ENCODE assay signal across 13 cellular contexts in the genomic region with DNA sequence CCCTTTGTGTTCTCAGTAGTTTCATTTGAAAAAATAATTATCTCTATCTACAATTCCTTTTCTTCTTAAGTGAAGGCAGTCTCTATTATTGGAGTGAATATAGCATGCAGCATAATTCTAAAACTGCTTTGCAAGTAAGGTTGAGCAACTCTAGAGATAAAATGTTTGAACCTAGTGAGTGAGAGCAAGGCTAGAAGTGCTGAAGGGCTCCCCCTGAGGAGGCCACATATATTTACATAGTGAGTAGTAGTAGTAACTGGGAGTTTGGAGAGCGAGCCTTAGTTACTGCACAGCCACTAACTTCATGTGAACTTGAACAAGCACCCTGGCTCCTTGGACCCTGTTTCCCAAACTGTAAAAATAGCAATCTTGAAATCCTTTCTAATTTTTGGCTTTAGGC.
DNase-seq lines count a peak whose midpoint lies in the region; ATAC-seq and TF ChIP-seq lines count a peak whose summit lies in the region.
"Had no signal": no experiment of that assay in that cellular context is flagged by ENCODE, and none has a peak within 500 bp of the region (broad histone marks: within the 10 kb centered on the region; RNA-seq: fewer than 3 reads in every experiment).

No MANE protein-coding gene starts in this region.

- POLR2A ChIA-PET in AG04450 (lab: Yijun Ruan, JAX), result no interaction called here

- H3K9me3 ChIP-seq in AG04450 (ENCODE audit: control insufficient read depth, insufficient read depth, low read length), result no peaks in the 10 kb centered on the region
- H3K9me3 ChIP-seq: BLaER1 treated with 17β-estradiol and CSF1 and Interleukin-3, amounts not matched to agents 10 nM and 100 nM had no signal

- no peak overlapping the region for H3K27ac ChIP-seq in AG04450 (ENCODE audit: low read depth, low read length)
- H3K27ac ChIP-seq: BLaER1 treated with 17β-estradiol and CSF1 and Interleukin-3, amounts not matched to agents 10 nM and 100 nM; epithelial cell of prostate had no signal

- no peak overlapping the region for H3K27ac Mint-ChIP-seq in HFFc6
- no peak overlapping the region for H3K27ac Mint-ChIP-seq in natural killer cell treated with Interleukin-12 subunit alpha and Interleukin-12 subunit beta and Interleukin-15 and Interleukin-18, amount 100 ng/mL, for 72 hours
- H3K27ac Mint-ChIP-seq: activated naive CD4-positive, alpha-beta T cell treated with anti-CD3 and anti-CD28 coated beads for 36 hours had no signal

- H3K4me3 ChIP-seq in AG04450 (ENCODE audit: low read depth, low read length), result no peak overlapping the region
- H3K4me3 ChIP-seq: BLaER1 treated with 17β-estradiol and CSF1 and Interleukin-3, amounts not matched to agents 10 nM and 100 nM had no signal

- no peak overlapping the region for H3K4me3 Mint-ChIP-seq in HFFc6
- no peak overlapping the region for H3K4me3 Mint-ChIP-seq in natural killer cell treated with Interleukin-12 subunit alpha and Interleukin-12 subunit beta and Interleukin-15 and Interleukin-18, amount 100 ng/mL, for 72 hours
- H3K4me3 Mint-ChIP-seq: activated naive CD4-positive, alpha-beta T cell treated with anti-CD3 and anti-CD28 coated beads for 36 hours had no signal

- H3K27me3 Mint-ChIP-seq in HFFc6 (ENCODE audit: insufficient read depth), result peaks cover 4% of the 10 kb centered on the region
- no peaks in the 10 kb centered on the region for H3K27me3 Mint-ChIP-seq in natural killer cell treated with Interleukin-12 subunit alpha and Interleukin-12 subunit beta and Interleukin-15 and Interleukin-18, amount 100 ng/mL, for 72 hours

- CTCF ChIA-PET in AG04450 (lab: Charles Lee), result interaction anchor here (0.7 kb wide), 1 partner anchor 17 kb away, joined by 4 read pairs; no protein-coding TSS in a partner anchor

- no peak for ATAC-seq in HG02678 (IDR thresholded peaks at IDR 0.05; ENCODE audit: unreplicated experiment)
- ATAC-seq in HG03354 (IDR thresholded peaks at IDR 0.05; ENCODE audit: poor library complexity, severe bottlenecking, unreplicated experiment), result no peak
- ATAC-seq in natural killer cell treated with Interleukin-12 subunit alpha and Interleukin-12 subunit beta and Interleukin-15 and Interleukin-18, amount 100 ng/mL, for 72 hours, result no peak

- no peaks in the 10 kb centered on the region for H3K9me3 Mint-ChIP-seq in HFFc6
- H3K9me3 Mint-ChIP-seq in natural killer cell treated with Interleukin-12 subunit alpha and Interleukin-12 subunit beta and Interleukin-15 and Interleukin-18, amount 100 ng/mL, for 72 hours, result peaks cover 12% of the 10 kb centered on the region

- peak; percentile 34 for TF ChIP-seq CTCF in AG04450 (IDR thresholded peaks at IDR 0.05; ENCODE audit: low read depth, low read length)
- TF ChIP-seq CTCF in HFFc6 (IDR thresholded peaks at IDR 0.05), result peak; percentile 32; the same call in 1 of the 2 replicates

- H3K36me3 Mint-ChIP-seq in HFFc6 (ENCODE audit: low read depth), result no peaks in the 10 kb centered on the region
- peaks cover 5% of the 10 kb centered on the region for H3K36me3 Mint-ChIP-seq in natural killer cell treated with Interleukin-12 subunit alpha and Interleukin-12 subunit beta and Interleukin-15 and Interleukin-18, amount 100 ng/mL, for 72 hours

- H3K27me3 ChIP-seq in AG04450 (ENCODE audit: control insufficient read depth, insufficient read depth, low read length), result no peaks in the 10 kb centered on the region
- H3K27me3 ChIP-seq: BLaER1 treated with 17β-estradiol and CSF1 and Interleukin-3, amounts not matched to agents 10 nM and 100 nM had no signal

- H3K4me1 Mint-ChIP-seq in HFFc6 (ENCODE audit: low read depth), result no peaks in the 10 kb centered on the region
- H3K4me1 Mint-ChIP-seq in natural killer cell treated with Interleukin-12 subunit alpha and Interleukin-12 subunit beta and Interleukin-15 and Interleukin-18, amount 100 ng/mL, for 72 hours (ENCODE audit: low read depth in 2 of 2), result no peaks in the 10 kb centered on the region

- DNase-seq in AG04450 (ENCODE audit: low read depth, low spot score), result no peak
- DNase-seq in HFFc6, result no peak
- DNase-seq in astrocyte of the hippocampus (ENCODE audit: low read depth, low spot score), result peak; percentile 2
- peak; percentile 11 for DNase-seq in left kidney (ENCODE audit: low read depth, low spot score)
- no peak for DNase-seq in T-helper 9 cell
- DNase-seq in natural killer cell treated with Interleukin-12 subunit alpha and Interleukin-12 subunit beta and Interleukin-15 and Interleukin-18, amount 100 ng/mL, for 72 hours (ENCODE audit: low spot score), result no peak
- DNase-seq: activated naive CD4-positive, alpha-beta T cell treated with anti-CD3 and anti-CD28 coated beads for 36 hours; MV-4-11; T1000 had no signal

Comparison
In these comparisons a context has a peak if more than half of its experiments do, and no peak if none do; other contexts are left out.
1. DNase-seq: peak in astrocyte of the hippocampus (single experiment) and left kidney (single experiment); none in AG04450 (single experiment), HFFc6 (single experiment), T-helper 9 cell (single experiment) and natural killer cell treated with Interleukin-12 subunit alpha and Interleukin-12 subunit beta and Interleukin-15 and Interleukin-18, amount 100 ng/mL, for 72 hours (single experiment).